30 cellular contexts compared by ENCODE assay signal in genomic region chr10:188546-188945, GRCh38. TPM values are rescaled to one million over a fixed set of nuclear protein-coding genes. Genes with fewer than 3 reads are reported as not detected.
DNase-seq lines count a peak whose midpoint lies in the region; ATAC-seq and TF ChIP-seq lines count a peak whose summit lies in the region.
"Had no signal": no experiment of that assay in that cellular context is flagged by ENCODE, and none has a peak within 500 bp of the region (broad histone marks: within the 10 kb centered on the region; RNA-seq: fewer than 3 reads in every experiment).

No MANE protein-coding gene starts in this region.

- H3K27ac Mint-ChIP-seq in activated CD4-positive, alpha-beta T cell treated with anti-CD3 and anti-CD28 coated beads for 36 hours: no peak overlapping the region
- H3K27ac Mint-ChIP-seq in activated CD4-positive, alpha-beta T cell treated with anti-CD3 and anti-CD28 coated beads, Interleukin-2, amount 10 ng/mL, durations not matched to agents 24 days and 14 days: no peak overlapping the region
- no peak overlapping the region for H3K27ac Mint-ChIP-seq in stimulated activated naive B cell treated with anti-CD40 and anti-IgM and Interleukin-4, amounts not matched to agents 10 μg/mL and 1 μg/mL and 100 μg/mL, for 72 hours
- H3K27ac Mint-ChIP-seq: activated CD8-positive, alpha-beta memory T cell treated with anti-CD3 and anti-CD28 coated beads, Interleukin-2, amount 10 ng/mL, durations not matched to agents 7 days and 5 days; activated naive CD4-positive, alpha-beta T cell treated with anti-CD3 and anti-CD28 coated beads, Interleukin-2, amount 50 U/mL, for 72 hours; activated T-helper 2 cell treated with anti-CD3 and anti-CD28 coated beads, Interferon-gamma antibody, Interleukin-2, Interleukin-4, amounts not matched to agents 10 μg/mL and 5 μg/mL and 100 μg/mL, durations not matched to agents 14 hours and 24 hours and 36 hours had no signal

- CTCF ChIA-PET in activated CD4-positive, alpha-beta T cell treated with anti-CD3 and anti-CD28 coated beads for 36 hours (lab: Charles Lee): no interaction called here

- H3K4me1 Mint-ChIP-seq in activated CD4-positive, alpha-beta T cell treated with anti-CD3 and anti-CD28 coated beads for 36 hours: peaks cover 26% of the 10 kb centered on the region
- no peaks in the 10 kb centered on the region for H3K4me1 Mint-ChIP-seq in activated CD4-positive, alpha-beta T cell treated with anti-CD3 and anti-CD28 coated beads, Interleukin-2, amount 10 ng/mL, durations not matched to agents 24 days and 14 days
- H3K4me1 Mint-ChIP-seq in stimulated activated naive B cell treated with anti-CD40 and anti-IgM and Interleukin-4, amounts not matched to agents 10 μg/mL and 1 μg/mL and 100 μg/mL, for 72 hours: peaks cover 5 to 25% of the 10 kb centered on the region in 2 donors

- POLR2A ChIA-PET in activated CD4-positive, alpha-beta T cell treated with anti-CD3 and anti-CD28 coated beads for 36 hours (lab: Charles Lee): no interaction called here

- H3K27ac ChIP-seq in foreskin keratinocyte (peak overlapping the region; percentile 4), heart right ventricle (no peak overlapping the region)
- H3K27ac ChIP-seq: 22Rv1, gastrocnemius medialis, HL-60, stomach, tibial artery, WERI-Rb-1 had no signal

- H3K9me3 Mint-ChIP-seq in activated CD4-positive, alpha-beta T cell treated with anti-CD3 and anti-CD28 coated beads for 36 hours (ENCODE audit: low read depth): peaks cover 4% of the 10 kb centered on the region
- H3K9me3 Mint-ChIP-seq in activated CD4-positive, alpha-beta T cell treated with anti-CD3 and anti-CD28 coated beads, Interleukin-2, amount 10 ng/mL, durations not matched to agents 24 days and 14 days: peaks cover 11% of the 10 kb centered on the region
- peaks cover 6 to 7% of the 10 kb centered on the region in 2 donors for H3K9me3 Mint-ChIP-seq in stimulated activated naive B cell treated with anti-CD40 and anti-IgM and Interleukin-4, amounts not matched to agents 10 μg/mL and 1 μg/mL and 100 μg/mL, for 72 hours

- H3K4me1 ChIP-seq in foreskin keratinocyte (peaks cover 4% of the 10 kb centered on the region), heart right ventricle (peaks cover 0 to 23% (median 12%) of the 10 kb centered on the region in 9 donors)

- no peak for DNase-seq in activated CD4-positive, alpha-beta T cell treated with anti-CD3 and anti-CD28 coated beads for 36 hours
- DNase-seq in activated CD4-positive, alpha-beta T cell treated with anti-CD3 and anti-CD28 coated beads, Interleukin-2, amount 10 ng/mL, durations not matched to agents 24 days and 14 days: no peak
- DNase-seq in amniotic epithelial cell (ENCODE audit: low read depth): peak; percentile 15
- DNase-seq in foreskin keratinocyte: no peak
- no peak for DNase-seq in stimulated activated naive B cell treated with anti-CD40 and anti-IgM and Interleukin-4, amounts not matched to agents 10 μg/mL and 1 μg/mL and 100 μg/mL, for 72 hours
- no peak for DNase-seq in mesenteric fat pad (ENCODE audit: low spot score)
- no peak for DNase-seq in heart right ventricle
- DNase-seq: activated CD4-positive, alpha-beta T cell treated with anti-CD3 and anti-CD28 coated beads, Interleukin-2, amount 50 U/mL, for 1 hour; activated CD8-positive, alpha-beta memory T cell treated with anti-CD3 and anti-CD28 coated beads, Interleukin-2, amount 10 ng/mL, durations not matched to agents 7 days and 5 days; cerebellar nuclear complex; DMS53; effector CD4-positive, alpha-beta T cell; erythroblast; gastrocnemius medialis; GOT3; hippocampal formation; islet precursor cell; NCI-H1092 treated with DMSO at 0.1 percent for 48 hours; NCI-H2029; NCI-H748 treated with DMSO at 0.1 percent for 48 hours; posterior cingulate gyrus; stomach; tibial artery; WERI-Rb-1 had no signal

- no peak overlapping the region for H3K4me3 ChIP-seq in heart right ventricle
- H3K4me3 ChIP-seq: gastrocnemius medialis, stomach, tibial artery had no signal

- peaks cover 0 to 13% (median 4%) of the 10 kb centered on the region in 11 donors for H3K9me3 ChIP-seq in heart right ventricle

- peak; percentile 30 for ATAC-seq in activated CD4-positive, alpha-beta T cell treated with anti-CD3 and anti-CD28 coated beads for 36 hours
- no peak for ATAC-seq in foreskin keratinocyte
- peak; percentile 19 to 46 for ATAC-seq in stimulated activated naive B cell treated with anti-CD40 and anti-IgM and Interleukin-4, amounts not matched to agents 10 μg/mL and 1 μg/mL and 100 μg/mL, for 72 hours (replicated peaks)
- no peak for ATAC-seq in HG03342 (IDR thresholded peaks at IDR 0.05; ENCODE audit: unreplicated experiment)
- ATAC-seq in heart right ventricle: no peak
- ATAC-seq: activated CD8-positive, alpha-beta memory T cell treated with anti-CD3 and anti-CD28 coated beads, Interleukin-2, amount 10 ng/mL, durations not matched to agents 7 days and 5 days; gastrocnemius medialis; sciatic nerve had no signal

- no peak overlapping the region for H3K4me3 Mint-ChIP-seq in activated CD4-positive, alpha-beta T cell treated with anti-CD3 and anti-CD28 coated beads for 36 hours
- H3K4me3 Mint-ChIP-seq in activated CD4-positive, alpha-beta T cell treated with anti-CD3 and anti-CD28 coated beads, Interleukin-2, amount 10 ng/mL, durations not matched to agents 24 days and 14 days: no peak overlapping the region
- H3K4me3 Mint-ChIP-seq in stimulated activated naive B cell treated with anti-CD40 and anti-IgM and Interleukin-4, amounts not matched to agents 10 μg/mL and 1 μg/mL and 100 μg/mL, for 72 hours: no peak overlapping the region
- H3K4me3 Mint-ChIP-seq: activated CD8-positive, alpha-beta memory T cell treated with anti-CD3 and anti-CD28 coated beads, Interleukin-2, amount 10 ng/mL, durations not matched to agents 7 days and 5 days had no signal

- no peaks in the 10 kb centered on the region for H3K27me3 ChIP-seq in foreskin keratinocyte
- no peaks in the 10 kb centered on the region for H3K27me3 ChIP-seq in heart right ventricle
- H3K27me3 ChIP-seq: gastrocnemius medialis, stomach, tibial artery had no signal

- H3K36me3 ChIP-seq in heart right ventricle: peaks cover 0 to 25% (median 0%) of the 10 kb centered on the region in 9 donors
- H3K36me3 ChIP-seq: WERI-Rb-1 had no signal

- intact Hi-C loops in activated CD4-positive, alpha-beta T cell treated with anti-CD3 and anti-CD28 coated beads for 36 hours (cut with DNase I, micrococcal nuclease): no loop called here
- intact Hi-C loops in activated CD4-positive, alpha-beta T cell treated with anti-CD3 and anti-CD28 coated beads, Interleukin-2, amount 10 ng/mL, durations not matched to agents 24 days and 14 days (cut with micrococcal nuclease): no loop called here
- intact Hi-C loops in heart right ventricle (cut with DNase I): no loop called here

- no peaks in the 10 kb centered on the region for H3K27me3 Mint-ChIP-seq in activated CD4-positive, alpha-beta T cell treated with anti-CD3 and anti-CD28 coated beads for 36 hours
- H3K27me3 Mint-ChIP-seq in activated CD4-positive, alpha-beta T cell treated with anti-CD3 and anti-CD28 coated beads, Interleukin-2, amount 10 ng/mL, durations not matched to agents 24 days and 14 days: no peaks in the 10 kb centered on the region
- no peaks in the 10 kb centered on the region for H3K27me3 Mint-ChIP-seq in stimulated activated naive B cell treated with anti-CD40 and anti-IgM and Interleukin-4, amounts not matched to agents 10 μg/mL and 1 μg/mL and 100 μg/mL, for 72 hours
- H3K27me3 Mint-ChIP-seq: activated CD8-positive, alpha-beta memory T cell treated with anti-CD3 and anti-CD28 coated beads, Interleukin-2, amount 10 ng/mL, durations not matched to agents 7 days and 5 days had no signal

- peaks cover 39% of the 10 kb centered on the region for H3K36me3 Mint-ChIP-seq in activated CD4-positive, alpha-beta T cell treated with anti-CD3 and anti-CD28 coated beads for 36 hours (ENCODE audit: low read depth)
- H3K36me3 Mint-ChIP-seq in activated CD4-positive, alpha-beta T cell treated with anti-CD3 and anti-CD28 coated beads, Interleukin-2, amount 10 ng/mL, durations not matched to agents 24 days and 14 days (ENCODE audit: low read depth): peaks cover 24% of the 10 kb centered on the region
- H3K36me3 Mint-ChIP-seq in stimulated activated naive B cell treated with anti-CD40 and anti-IgM and Interleukin-4, amounts not matched to agents 10 μg/mL and 1 μg/mL and 100 μg/mL, for 72 hours: peaks cover 21 to 40% of the 10 kb centered on the region in 2 donors

- WGBS in heart right ventricle, 2 donors: 66 to 78% methylated on average over 2 of the region's 2 CpGs

- no peak for TF ChIP-seq CTCF in foreskin keratinocyte (conservative IDR thresholded peaks at IDR 0.05)
- TF ChIP-seq CTCF in heart right ventricle (IDR thresholded peaks at IDR 0.05): no peak

RNA-seq across cellular contexts. Expression of gene ZMYND11, which starts 53.3 kb away (rescaled TPM):
- 10 to 100 TPM; 13.2 to 16.9 TPM for total RNA-seq in activated CD4-positive, alpha-beta T cell treated with anti-CD3 and anti-CD28 coated beads for 36 hours
- 29.4 and 31.0 TPM in 2 replicates for total RNA-seq in activated CD4-positive, alpha-beta T cell treated with anti-CD3 and anti-CD28 coated beads, Interleukin-2, amount 10 ng/mL, durations not matched to agents 24 days and 14 days
- total RNA-seq in foreskin keratinocyte (40.4 and 41.4 TPM in 2 replicates), mesenteric fat pad (68.0 TPM), heart right ventricle (10 to 100 TPM; 63.3 to 95.4 (median 80.0) TPM)
- polyA plus RNA-seq in foreskin keratinocyte (11.1 and 13.4 TPM in 2 replicates), heart right ventricle (10 to 100 TPM; 26.6 to 33.5 TPM)

Comparison
In these comparisons a context has a peak if more than half of its experiments do, and no peak if none do; other contexts are left out.
1. ATAC-seq: peak in activated CD4-positive, alpha-beta T cell treated with anti-CD3 and anti-CD28 coated beads for 36 hours (single experiment) and stimulated activated naive B cell treated with anti-CD40 and anti-IgM and Interleukin-4, amounts not matched to agents 10 μg/mL and 1 μg/mL and 100 μg/mL, for 72 hours (2 of 2); none in foreskin keratinocyte (single experiment), HG03342 (single experiment) and heart right ventricle (0 of 8).